ENCODE assay signal across 8 cellular contexts in the genomic region with DNA sequence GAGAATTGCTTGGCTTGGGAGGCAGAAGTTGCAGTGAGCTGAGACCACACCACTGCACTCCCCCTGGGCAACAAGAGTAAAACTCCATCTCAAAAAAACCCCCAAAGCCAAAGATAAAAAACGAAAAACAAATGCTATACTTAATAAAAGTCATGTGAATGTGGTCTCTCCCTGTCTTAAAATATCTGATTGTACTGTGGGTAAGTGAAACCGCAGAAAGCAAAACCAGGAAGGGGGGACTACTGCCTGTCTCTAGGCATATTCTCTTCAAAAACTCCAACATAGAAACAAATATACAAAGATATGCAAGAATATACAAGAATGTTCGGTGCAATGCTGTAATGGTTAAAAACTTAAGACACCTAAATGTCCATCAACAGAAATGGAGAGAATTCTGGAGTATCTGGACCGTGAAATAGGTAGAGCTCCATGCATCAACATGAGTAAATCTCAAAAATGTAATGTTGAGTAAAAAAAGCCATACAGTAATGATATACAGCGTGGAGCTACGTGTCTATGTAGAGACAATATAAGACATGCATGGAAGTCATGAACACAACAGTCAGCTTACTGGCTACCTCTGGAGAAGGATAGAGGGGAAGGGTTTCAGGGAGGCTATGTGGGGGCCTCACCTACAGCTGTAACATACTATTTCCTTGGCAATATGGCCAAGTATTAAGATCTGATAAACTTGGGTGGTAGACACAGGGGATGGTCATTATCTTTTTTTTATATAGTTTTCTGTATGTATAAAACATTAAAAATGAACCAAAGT. TPM values are rescaled to one million over a fixed set of nuclear protein-coding genes. Genes with fewer than 3 reads are reported as not detected.
A peak's percentile ranks its signal among the peaks of the same experiment; 100 is the strongest.
DNase-seq lines count a peak whose midpoint lies in the region; ATAC-seq and TF ChIP-seq lines count a peak whose summit lies in the region.

No MANE protein-coding gene starts in this region.

- peak overlapping the region; percentile 89 to 99 for H3K4me3 Mint-ChIP-seq in activated T-cell treated with anti-CD3 and anti-CD28 coated beads, Interleukin-2, amount 50 U/mL, for 72 hours
- peak overlapping the region; percentile 92 for H3K4me3 Mint-ChIP-seq in activated T-helper 17 cell treated with anti-CD3 and anti-CD28 coated beads, Interleukin-2, amount 50 U/mL, for 72 hours

- ATAC-seq in activated T-cell treated with anti-CD3 and anti-CD28 coated beads, Interleukin-2, amount 50 U/mL, for 72 hours (replicated peaks in 1 of 2), result no peak
- no peak for ATAC-seq in activated T-helper 17 cell treated with anti-CD3 and anti-CD28 coated beads, Interleukin-2, amount 50 U/mL, for 72 hours (replicated peaks)
- ATAC-seq in thoracic aorta (ENCODE audit: insufficient number of reproducible peaks, low FRiP score, low read depth), result no peak
- ATAC-seq in GM19455 (IDR thresholded peaks at IDR 0.05; ENCODE audit: unreplicated experiment), result no peak
- ATAC-seq in GM18909 (IDR thresholded peaks at IDR 0.05; ENCODE audit: poor library complexity, unreplicated experiment), result no peak

- H3K36me3 Mint-ChIP-seq in activated T-cell treated with anti-CD3 and anti-CD28 coated beads, Interleukin-2, amount 50 U/mL, for 72 hours (ENCODE audit: insufficient read depth in 2 of 2), result peaks cover 31 to 56% of the 10 kb centered on the region in 2 donors
- peaks cover 72% of the 10 kb centered on the region for H3K36me3 Mint-ChIP-seq in activated T-helper 17 cell treated with anti-CD3 and anti-CD28 coated beads, Interleukin-2, amount 50 U/mL, for 72 hours (ENCODE audit: low read depth)

- H3K27ac ChIP-seq in thoracic aorta, result no peak overlapping the region

- peaks cover 24 to 28% of the 10 kb centered on the region in 2 donors for H3K4me1 ChIP-seq in thoracic aorta (ENCODE audit: control insufficient read depth in 1 of 2, low read depth in 2 of 2)

- no peak for DNase-seq in activated T-cell treated with anti-CD3 and anti-CD28 coated beads, Interleukin-2, amount 50 U/mL, for 72 hours
- no peak for DNase-seq in activated T-cell treated with anti-CD3 and anti-CD28 coated beads, Interleukin-2, amount 50 U/mL, for 1 hour
- no peak for DNase-seq in kidney epithelial cell (ENCODE audit: low read depth)
- DNase-seq in thoracic aorta (ENCODE audit: low spot score), result no peak
- no peak for DNase-seq in activated CD4-positive, CD25-positive, alpha-beta regulatory T cell (lab: John Stamatoyannopoulos, UW)

- peaks cover 1 to 14% of the 10 kb centered on the region in 2 donors for H3K9me3 Mint-ChIP-seq in activated T-cell treated with anti-CD3 and anti-CD28 coated beads, Interleukin-2, amount 50 U/mL, for 72 hours
- H3K9me3 Mint-ChIP-seq in activated T-helper 17 cell treated with anti-CD3 and anti-CD28 coated beads, Interleukin-2, amount 50 U/mL, for 72 hours, result peaks cover 3% of the 10 kb centered on the region

- peaks cover 13% of the 10 kb centered on the region for H3K9me3 ChIP-seq in thoracic aorta

- no peaks in the 10 kb centered on the region for H3K27me3 Mint-ChIP-seq in activated T-cell treated with anti-CD3 and anti-CD28 coated beads, Interleukin-2, amount 50 U/mL, for 72 hours (ENCODE audit: low read depth)
- H3K27me3 Mint-ChIP-seq in activated T-helper 17 cell treated with anti-CD3 and anti-CD28 coated beads, Interleukin-2, amount 50 U/mL, for 72 hours, result no peaks in the 10 kb centered on the region

- peak overlapping the region; percentile 97 for H3K4me3 ChIP-seq in kidney epithelial cell (ENCODE audit: low read depth, low read length)
- H3K4me3 ChIP-seq in thoracic aorta, result peak overlapping the region; percentile 88

- peak overlapping the region; percentile 90 for H3K27ac Mint-ChIP-seq in activated T-cell treated with anti-CD3 and anti-CD28 coated beads, Interleukin-2, amount 50 U/mL, for 72 hours
- peak overlapping the region; percentile 98 for H3K27ac Mint-ChIP-seq in activated T-helper 17 cell treated with anti-CD3 and anti-CD28 coated beads, Interleukin-2, amount 50 U/mL, for 72 hours

- peaks cover 32% of the 10 kb centered on the region for H3K4me1 Mint-ChIP-seq in activated T-cell treated with anti-CD3 and anti-CD28 coated beads, Interleukin-2, amount 50 U/mL, for 72 hours (ENCODE audit: low read depth)
- peaks cover 8% of the 10 kb centered on the region for H3K4me1 Mint-ChIP-seq in activated T-helper 17 cell treated with anti-CD3 and anti-CD28 coated beads, Interleukin-2, amount 50 U/mL, for 72 hours

- H3K27me3 ChIP-seq in kidney epithelial cell (ENCODE audit: control insufficient read depth, insufficient read depth, low read length) (no peaks in the 10 kb centered on the region), thoracic aorta (replicated peaks; ENCODE audit: insufficient read depth) (no peaks in the 10 kb centered on the region)

- TF ChIP-seq CTCF in kidney epithelial cell (IDR thresholded peaks at IDR 0.05; ENCODE audit: insufficient read depth, low read length, poor library complexity, severe bottlenecking), result no peak
- no peak for TF ChIP-seq CTCF in thoracic aorta (IDR thresholded peaks at IDR 0.05)

- H3K36me3 ChIP-seq in kidney epithelial cell (ENCODE audit: control insufficient read depth, insufficient read depth, low read length) (peaks cover 2% of the 10 kb centered on the region), thoracic aorta (peaks cover 20% of the 10 kb centered on the region)

RNA-seq across cellular contexts. Expression of a gene that starts 2.1 kb away (rescaled TPM):
- 10 to 100 TPM; 28.2 to 36.5 TPM for total RNA-seq in activated T-cell treated with anti-CD3 and anti-CD28 coated beads, Interleukin-2, amount 50 U/mL, for 72 hours
- total RNA-seq in activated T-helper 17 cell treated with anti-CD3 and anti-CD28 coated beads, Interleukin-2, amount 50 U/mL, for 72 hours, result 10 to 100 TPM; 28.9 to 36.5 TPM
- total RNA-seq in kidney epithelial cell (15.2 and 25.9 TPM in 2 replicates), thoracic aorta (10 to 100 TPM; 28.4 to 54.9 TPM)

RNA-seq across cellular contexts. Expression of a gene that starts 6.5 kb away (rescaled TPM):
- 1 to 10 TPM; 9.3 to 9.9 TPM for total RNA-seq in activated T-cell treated with anti-CD3 and anti-CD28 coated beads, Interleukin-2, amount 50 U/mL, for 72 hours
- total RNA-seq in activated T-helper 17 cell treated with anti-CD3 and anti-CD28 coated beads, Interleukin-2, amount 50 U/mL, for 72 hours, result 10 to 100 TPM; 11.5 to 12.2 TPM
- total RNA-seq in kidney epithelial cell, result 10.0 and 11.5 TPM in 2 replicates
- 10 to 100 TPM in 1 of 2 donors, 1 to 10 TPM in 1; 5.1 to 10.2 TPM for total RNA-seq in thoracic aorta

RNA-seq across cellular contexts. Expression of a gene that starts 25.3 kb away (rescaled TPM):
- total RNA-seq in activated T-cell treated with anti-CD3 and anti-CD28 coated beads, Interleukin-2, amount 50 U/mL, for 72 hours, result 10 to 100 TPM; 16.0 to 18.8 TPM
- total RNA-seq in activated T-helper 17 cell treated with anti-CD3 and anti-CD28 coated beads, Interleukin-2, amount 50 U/mL, for 72 hours, result 10 to 100 TPM; 32.0 to 46.7 TPM
- total RNA-seq in kidney epithelial cell (5.2 and 12.5 TPM in 2 replicates), thoracic aorta (10 to 100 TPM in 1 of 2 donors, 1 to 10 TPM in 1; 3.5 to 12.4 TPM)

RNA-seq across cellular contexts. Expression of a gene that starts 32.0 kb away (rescaled TPM):
- total RNA-seq in activated T-cell treated with anti-CD3 and anti-CD28 coated beads, Interleukin-2, amount 50 U/mL, for 72 hours, result 100 to 1,000 TPM; 218 to 229 TPM
- total RNA-seq in activated T-helper 17 cell treated with anti-CD3 and anti-CD28 coated beads, Interleukin-2, amount 50 U/mL, for 72 hours, result 100 to 1,000 TPM; 251 to 460 TPM
- total RNA-seq in kidney epithelial cell, result 1,123 and 1,863 TPM in 2 replicates
- 100 to 1,000 TPM; 137 to 776 TPM for total RNA-seq in thoracic aorta

RNA-seq across cellular contexts. Expression of a gene that starts 54.0 kb away (rescaled TPM):
- total RNA-seq in activated T-cell treated with anti-CD3 and anti-CD28 coated beads, Interleukin-2, amount 50 U/mL, for 72 hours, result 1 to 10 TPM; 4.7 to 7.1 TPM
- total RNA-seq in activated T-helper 17 cell treated with anti-CD3 and anti-CD28 coated beads, Interleukin-2, amount 50 U/mL, for 72 hours, result 1 to 10 TPM; 2.7 to 5.5 TPM
- 7.6 and 8.2 TPM in 2 replicates for total RNA-seq in kidney epithelial cell
- 1 to 10 TPM; 3.1 to 4.3 TPM for total RNA-seq in thoracic aorta
